In the genomic region with DNA sequence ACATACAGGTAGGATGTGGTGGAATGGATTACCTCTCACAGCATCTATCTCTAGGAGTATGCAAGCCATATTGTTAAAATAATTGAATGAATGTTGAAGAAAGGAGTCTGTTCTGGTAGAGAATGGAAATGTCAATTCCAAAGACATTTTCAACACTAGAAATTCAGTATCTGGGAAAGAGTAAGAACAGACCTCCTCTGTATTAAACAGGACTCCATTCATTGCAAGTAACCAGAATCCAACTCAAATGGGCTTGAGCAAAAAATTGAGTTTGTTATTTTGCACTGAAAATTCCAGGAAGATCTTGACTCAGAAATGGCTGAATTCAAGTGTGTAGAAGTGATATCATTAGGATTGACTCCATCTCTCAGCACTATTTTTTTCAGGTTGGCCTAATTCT, we compare ENCODE assay signal across 8 cellular contexts.
"Had no signal": no experiment of that assay in that cellular context is flagged by ENCODE, and none has a peak within 500 bp of the region (broad histone marks: within the 10 kb centered on the region; RNA-seq: fewer than 3 reads in every experiment).

No MANE protein-coding gene starts in this region.

- H3K27ac ChIP-seq: GM23248 had no signal

- H3K4me3 Mint-ChIP-seq: GM23338, H9, HFFc6 had no signal

- H3K4me3 ChIP-seq: GM23248, GM23338, HAP-1 had no signal

- H3K36me3 ChIP-seq: HAP-1 had no signal

- H3K9me3 Mint-ChIP-seq: GM23338, H9 had no signal

- H3K9me3 ChIP-seq: HAP-1 had no signal

- H3K27ac Mint-ChIP-seq: GM23338, H9, HFFc6 had no signal

- DNase-seq: GM23248, GOT3, H7, H9, HCEC 1CT, HFFc6 had no signal

- H3K4me1 ChIP-seq: HAP-1 had no signal
